Comparison of ENCODE assay signal across 23 cellular contexts in genomic region chr2:126817172-126817571, GRCh38.
"Had no signal": no experiment of that assay in that cellular context is flagged by ENCODE, and none has a peak within 500 bp of the region (broad histone marks: within the 10 kb centered on the region; RNA-seq: fewer than 3 reads in every experiment).

No MANE protein-coding gene starts in this region.

- H3K27me3 Mint-ChIP-seq: dendritic cell treated with granulocyte-macrophage colony-stimulating factor and Interleukin-4, amounts not matched to agents 40 ng/mL and 50 ng/mL, for 4 days had no signal

- H3K36me3 ChIP-seq: colonic mucosa, gastrocnemius medialis, gastroesophageal sphincter, heart left ventricle, heart right ventricle had no signal

- ATAC-seq: effector memory CD8-positive, alpha-beta T cell; esophagus mucosa; foreskin keratinocyte; gastrocnemius medialis; gastroesophageal sphincter; heart left ventricle; heart right ventricle had no signal

- H3K9me3 Mint-ChIP-seq: effector memory CD8-positive, alpha-beta T cell had no signal

- H3K4me1 Mint-ChIP-seq: endodermal cell had no signal

- H3K4me3 ChIP-seq: colonic mucosa, coronary artery, dorsolateral prefrontal cortex, gastrocnemius medialis, gastroesophageal sphincter, heart left ventricle, heart right ventricle had no signal

- H3K27ac Mint-ChIP-seq: dendritic cell treated with granulocyte-macrophage colony-stimulating factor and Interleukin-4, amounts not matched to agents 40 ng/mL and 50 ng/mL, for 4 days; effector memory CD8-positive, alpha-beta T cell; endodermal cell had no signal

- H3K4me3 Mint-ChIP-seq: dendritic cell treated with granulocyte-macrophage colony-stimulating factor and Interleukin-4, amounts not matched to agents 40 ng/mL and 50 ng/mL, for 4 days; effector memory CD8-positive, alpha-beta T cell; endodermal cell had no signal

- H3K4me1 ChIP-seq: colonic mucosa, foreskin keratinocyte, gastrocnemius medialis, gastroesophageal sphincter had no signal

- H3K9me3 ChIP-seq: colonic mucosa, gastrocnemius medialis had no signal

- H3K27me3 ChIP-seq: colonic mucosa, dorsolateral prefrontal cortex, foreskin keratinocyte, gastrocnemius medialis, gastroesophageal sphincter had no signal

- DNase-seq: colonic mucosa; cortex of kidney; dermis blood vessel endothelial cell; dorsolateral prefrontal cortex; effector CD4-positive, alpha-beta T cell; effector CD8-positive, alpha-beta T cell; effector memory CD4-positive, alpha-beta T cell; effector memory CD8-positive, alpha-beta T cell; endodermal cell; erythroblast; foreskin fibroblast; foreskin keratinocyte; foreskin melanocyte; gastrocnemius medialis; glutamatergic neuron; head of caudate nucleus; heart left ventricle; heart right ventricle had no signal

- H3K27ac ChIP-seq: colonic mucosa, coronary artery, dorsolateral prefrontal cortex, epithelial cell of prostate, foreskin keratinocyte, gastrocnemius medialis, gastroesophageal sphincter, heart left ventricle, heart right ventricle had no signal
